Comparison of ENCODE assay signal across 17 cellular contexts in genomic region chr14:73710737-73711136, GRCh38. TPM values are rescaled to one million over a fixed set of nuclear protein-coding genes. Genes with fewer than 3 reads are reported as not detected.
A peak's percentile ranks its signal among the peaks of the same experiment; 100 is the strongest.
DNase-seq lines count a peak whose midpoint lies in the region; ATAC-seq, FAIRE-seq and TF ChIP-seq lines count a peak whose summit lies in the region.
"Had no signal": no experiment of that assay in that cellular context is flagged by ENCODE, and none has a peak within 500 bp of the region (broad histone marks: within the 10 kb centered on the region; RNA-seq: fewer than 3 reads in every experiment).

No MANE protein-coding gene starts in this region.

- H3K9me3 ChIP-seq in H1 (ENCODE audit: insufficient read depth in 2 of 2, low read depth in 1 of 2, low read length in 1 of 2) (no peaks in the 10 kb centered on the region), kidney (ENCODE audit: control insufficient read depth in 1 of 2, low read length in 2 of 2) (no peaks in the 10 kb centered on the region), tibial artery (no peaks in the 10 kb centered on the region)
- H3K9me3 ChIP-seq: BE2C had no signal

- intact Hi-C loops in kidney (cut with DNase I) (no loop called here), tibial artery (cut with DNase I; ENCODE audit: low total_unique reads) (loop anchor here (5.0 kb wide), 1 partner anchor 68 kb away; the partner anchor contains the start of gene DNAL1)

- no peak overlapping the region for H3K18ac ChIP-seq in H1 (ENCODE audit: extremely low read depth, low read length)

- no peak overlapping the region for H2BK20ac ChIP-seq in H1 (ENCODE audit: low read length)

- peaks cover 0 to 10% (median 6%) of the 10 kb centered on the region in 4 experiments; a peak in 4 of 7 replicates for H3K4me1 ChIP-seq in H1 (replicated peaks in 1 of 4; ENCODE audit: control insufficient read depth in 3 of 4, insufficient read depth in 4 of 4, low read length in 3 of 4)
- H3K4me1 ChIP-seq in kidney (ENCODE audit: control insufficient read depth in 1 of 2, insufficient read depth in 1 of 2, low read depth in 1 of 2, low read length in 2 of 2) = peaks cover 0 to 8% of the 10 kb centered on the region in 2 donors
- peaks cover 0 to 19% (median 9%) of the 10 kb centered on the region in 4 donors for H3K4me1 ChIP-seq in tibial artery

- H3K4me3 ChIP-seq in H1 (ENCODE audit: extremely low read depth in 1 of 4, insufficient read depth in 2 of 4, low read depth in 3 of 4, low read length in 4 of 4) (no peak overlapping the region), retinal pigment epithelial cell (ENCODE audit: low read length) (no peak overlapping the region), kidney (ENCODE audit: low read length in 2 of 2) (no peak overlapping the region), tibial artery (no peak overlapping the region)

- H3K36me3 ChIP-seq in H1 (ENCODE audit: control insufficient read depth in 2 of 4, insufficient read depth in 4 of 4, low read length in 3 of 4) (0 out of 8 replicates have a peak, but pooled peaks cover 0 to 3% (median 0%) of the 10 kb centered on the region in 4 experiments), kidney (ENCODE audit: control insufficient read depth in 1 of 2, insufficient read depth in 2 of 2, low read length in 2 of 2) (peaks cover 0 to 3% of the 10 kb centered on the region in 2 donors), tibial artery (peaks cover 0 to 2% (median 0%) of the 10 kb centered on the region in 3 donors)

- no peak overlapping the region for H3K27ac ChIP-seq in H1 (ENCODE audit: low read depth, low read length)
- H3K27ac ChIP-seq in kidney (ENCODE audit: low read depth in 2 of 2, low read length in 2 of 2) = no peak overlapping the region
- H3K27ac ChIP-seq in tibial artery = no peak overlapping the region

- H4K5ac ChIP-seq in H1 (ENCODE audit: insufficient read length, low read depth, low read length) = no peak overlapping the region

- H3K79me2 ChIP-seq in H1 (ENCODE audit: control insufficient read depth in 1 of 2, insufficient read depth in 2 of 2, low read length in 2 of 2) = peaks cover 5 to 33% of the 10 kb centered on the region in 2 experiments

- peaks cover 5% of the 10 kb centered on the region for H3K36me3 Mint-ChIP-seq in T-cell

- TF ChIP-seq CTCF in GM13977 (IDR thresholded peaks at IDR 0.05; ENCODE audit: extremely low read depth, insufficient read depth, missing control alignments) (peak; percentile 42), H1 (IDR thresholded peaks at IDR 0.05; ENCODE audit: control extremely low read depth in 1 of 3, insufficient read depth in 1 of 3, low read depth in 1 of 3, low read length in 3 of 3) (peak in 1 of 3 experiments; percentile 4; a peak in 1 of 4 replicates), retinal pigment epithelial cell (conservative IDR thresholded peaks at IDR 0.05; ENCODE audit: low read depth, low read length) (peak; percentile 4), kidney (IDR thresholded peaks at IDR 0.05; ENCODE audit: borderline replicate concordance, extremely low read depth, insufficient read depth) (no peak), tibial artery (IDR thresholded peaks at IDR 0.05) (no peak)

- TF ChIP-seq POLR2A in H1 (IDR thresholded peaks at IDR 0.05; ENCODE audit: control extremely low read depth in 1 of 2, low read depth in 2 of 2, low read length in 2 of 2) = no peak

- FAIRE-seq in H1 (lab: Jason Lieb, UNC) (no peak), kidney (lab: Jason Lieb, UNC) (no peak)
- FAIRE-seq: RCC 7860 had no signal

- no peak overlapping the region for H2AFZ ChIP-seq in H1 (ENCODE audit: low read length)

- H3K56ac ChIP-seq in H1 (replicated peaks; ENCODE audit: insufficient read length, low read depth, low read length) = no peak overlapping the region

- peaks cover 12% of the 10 kb centered on the region for H3K79me1 ChIP-seq in H1 (ENCODE audit: low read depth, low read length)

- H3K4me1 Mint-ChIP-seq in T-cell = peaks cover 24 to 40% (median 26%) of the 10 kb centered on the region in 3 donors

- ATAC-seq in T-cell (replicated peaks in 1 of 4) = no peak

- H2BK120ac ChIP-seq in H1 (replicated peaks; ENCODE audit: low read depth, low read length) = no peak overlapping the region

- H3K4me2 ChIP-seq in H1 (ENCODE audit: insufficient read depth in 1 of 2, low read depth in 2 of 2, low read length in 2 of 2) = no peak overlapping the region

- H3K9me3 Mint-ChIP-seq in T-cell = no peaks in the 10 kb centered on the region
- H3K9me3 Mint-ChIP-seq: CD8-positive, alpha-beta memory T cell had no signal

- H2BK5ac ChIP-seq in H1 (ENCODE audit: low read depth, low read length) = no peak overlapping the region

- CTCF ChIA-PET in T-cell (lab: Charles Lee) (interaction anchor here in 1 of 2 donors (0.6 to 0.9 kb wide), 2 partner anchors 18 to 68 kb away, joined by 3 read pairs; no protein-coding TSS in a partner anchor), H1 (lab: Charles Lee; ENCODE audit: partially characterized antibody) (interaction anchor here (0.6 to 3.7 kb wide), 6 partner anchors 12 to 48 kb away, joined by 3 to 15 read pairs (median 3); no protein-coding TSS in a partner anchor)

- H2BK12ac ChIP-seq in H1 (ENCODE audit: low read depth, low read length) = no peak overlapping the region

- no peak overlapping the region for H3K4ac ChIP-seq in H1 (replicated peaks; ENCODE audit: insufficient read length, low read depth, low read length)

- H4K91ac ChIP-seq in H1 (replicated peaks; ENCODE audit: insufficient read length, low read length) = no peak overlapping the region

- H2AK5ac ChIP-seq in H1 (ENCODE audit: low read depth, low read length) = no peak overlapping the region

- H4K8ac ChIP-seq in H1 (ENCODE audit: extremely low read depth, insufficient read depth, low read length) = no peak overlapping the region

- 81% methylated on average over 5 of the region's 5 CpGs; no CpG with 5 or more reads in 1 of the 2 experiments for WGBS in H1 (ENCODE audit: extremely low coverage in 1 of 2, insufficient coverage in 1 of 2, insufficient read length in 1 of 2, insufficient replicate concordance in 2 of 2, low coverage in 1 of 2, low lambda C conversion rate in 2 of 2, missing lambda C conversion rate in 1 of 2), 2 experiments

- TF ChIP-seq EP300 in H1 (IDR thresholded peaks at IDR 0.05; ENCODE audit: borderline replicate concordance in 1 of 2, low read depth in 2 of 2, low read length in 2 of 2) = no peak

- peak overlapping the region; percentile 19 to 52 for H3K27ac Mint-ChIP-seq in T-cell

- no peak for TF ChIP-seq RAD21 in H1 (IDR thresholded peaks at IDR 0.05 in 1 of 2, conservative IDR thresholded peaks at IDR 0.05 in 1 of 2; ENCODE audit: low read depth in 2 of 2, low read length in 2 of 2)

- DNase-seq in GM13977 (ENCODE audit: low spot score) (no peak), T-cell (no peak), H1 (ENCODE audit: low read depth in 1 of 2, low spot score in 2 of 2) (no peak), retinal pigment epithelial cell (ENCODE audit: low read depth) (no peak), kidney (no peak), tibial artery (no peak), GF-D8 (lab: John Stamatoyannopoulos, UW) (no peak)
- DNase-seq: BE2C; CD8-positive, alpha-beta memory T cell; HCEC 1CT; IMR-90; MV-4-11; NCI-H1436; NCI-H2029 treated with DMSO at 0.1 percent for 48 hours; NCI-H524; SHP77 had no signal

- H3K9ac ChIP-seq in H1 (replicated peaks in 1 of 4; ENCODE audit: extremely low read depth in 1 of 4, low read depth in 3 of 4, low read length in 3 of 4) (no peak overlapping the region), kidney (ENCODE audit: low read length in 2 of 2) (no peak overlapping the region)

- H3K27me3 Mint-ChIP-seq in T-cell = no peaks in the 10 kb centered on the region
- H3K27me3 Mint-ChIP-seq: CD8-positive, alpha-beta memory T cell had no signal

- no peak overlapping the region for H2BK15ac ChIP-seq in H1 (ENCODE audit: low read length)

- H3K27me3 ChIP-seq in H1 (replicated peaks in 1 of 4; ENCODE audit: control insufficient read depth in 3 of 4, extremely low read depth in 1 of 4, insufficient read depth in 3 of 4, low read length in 3 of 4) = peaks cover 0 to 3% (median 0%) of the 10 kb centered on the region in 4 experiments; a peak in 3 of 7 replicates
- H3K27me3 ChIP-seq in tibial artery = no peaks in the 10 kb centered on the region
- H3K27me3 ChIP-seq: BE2C had no signal

- peaks cover 24% of the 10 kb centered on the region for H3K23me2 ChIP-seq in H1 (ENCODE audit: low read depth, low read length)

- peaks cover 12 to 16% of the 10 kb centered on the region in 2 experiments for H4K20me1 ChIP-seq in H1 (replicated peaks in 1 of 2; ENCODE audit: control insufficient read depth in 1 of 2, insufficient read depth in 2 of 2, low read length in 2 of 2)

- H3K14ac ChIP-seq in H1 (ENCODE audit: insufficient read length) = no peak overlapping the region

- H3K4me3 Mint-ChIP-seq in T-cell = peak overlapping the region in 1 of 3 donors; percentile 49

- in situ Hi-C loops in GM13977 (cut with MboI; ENCODE audit: low pct_unique_long_range_greater_than_20kb, low sequenced_read_pairs, unreplicated experiment) = no loop called here

- no peak overlapping the region for H3K23ac ChIP-seq in H1 (ENCODE audit: insufficient read length)

- POLR2A ChIA-PET in T-cell (lab: Charles Lee) (no interaction called here), H1 (lab: Charles Lee; ENCODE audit: partially characterized antibody) (interaction anchor here (1.0 to 1.3 kb wide), 3 partner anchors 9 to 18 kb away, joined by 3 read pairs; no protein-coding TSS in a partner anchor)

TF ChIP-seq in H1, 55 proteins besides CTCF, POLR2A, EP300 and RAD21 (continues in another document):
- TF ChIP-seq SP1 (IDR thresholded peaks at IDR 0.05; ENCODE audit: low read depth, low read length) (no peak), CBX5 (IDR thresholded peaks at IDR 0.05; ENCODE audit: low read depth, low read length) (no peak), SIX5 (IDR thresholded peaks at IDR 0.05; ENCODE audit: low read depth, low read length) (no peak)

RNA-seq across cellular contexts. Expression of gene PNMA1, which starts 3.4 kb away (rescaled TPM):
- total RNA-seq in T-cell (10 to 100 TPM; 36.2 to 57.9 (median 53.4) TPM), kidney (53.1 TPM)
- total RNA-seq in H1 (2021; fragmentation: NEBNext Ultra II Directional; extraction: Animal tissue kit (Norgen Biotek cat#: 25700)) = 52.7 and 55.1 TPM in 2 replicates
- polyA plus RNA-seq in H1 (2011; rRNA removed) (15.8 and 23.3 TPM in 2 replicates), kidney (ENCODE audit: insufficient read depth, low read depth, low replicate concordance) (34.6 TPM)
- 23.1 TPM for polyA plus RNA-seq in H1 (2011; cell fraction: cytosol; rRNA removed)
- 16.1 TPM for polyA plus RNA-seq in H1 (2011; cell fraction: nucleus; rRNA removed)
- 44.2 to 49.8 TPM (median 48.1 TPM) in 4 replicates for polyA plus RNA-seq in H1 (2012, experiment 1 of 2)
- polyA plus RNA-seq in H1 (2012, experiment 2 of 2) = 34.1 TPM
- 29.7 TPM for polyA plus RNA-seq in H1 (2013, experiment 1 of 2)
- polyA plus RNA-seq in H1 (2013, experiment 2 of 2) = 29.0 TPM
- 10.0 and 14.9 TPM in 2 replicates for polyA minus RNA-seq in H1 (2011; rRNA and poly(A)+ RNA removed)
- 14.5 TPM for polyA minus RNA-seq in H1 (2011; cell fraction: cytosol; rRNA and poly(A)+ RNA removed)
- 12.4 TPM for polyA minus RNA-seq in H1 (2011; cell fraction: nucleus; rRNA and poly(A)+ RNA removed)

Comparison
In these comparisons a context has a peak if more than half of its experiments do, and no peak if none do; other contexts are left out.
1. CTCF ChIP-seq: peak in GM13977 (single experiment) and retinal pigment epithelial cell (single experiment); none in kidney (single experiment) and tibial artery (0 of 2).